In the genomic region with DNA sequence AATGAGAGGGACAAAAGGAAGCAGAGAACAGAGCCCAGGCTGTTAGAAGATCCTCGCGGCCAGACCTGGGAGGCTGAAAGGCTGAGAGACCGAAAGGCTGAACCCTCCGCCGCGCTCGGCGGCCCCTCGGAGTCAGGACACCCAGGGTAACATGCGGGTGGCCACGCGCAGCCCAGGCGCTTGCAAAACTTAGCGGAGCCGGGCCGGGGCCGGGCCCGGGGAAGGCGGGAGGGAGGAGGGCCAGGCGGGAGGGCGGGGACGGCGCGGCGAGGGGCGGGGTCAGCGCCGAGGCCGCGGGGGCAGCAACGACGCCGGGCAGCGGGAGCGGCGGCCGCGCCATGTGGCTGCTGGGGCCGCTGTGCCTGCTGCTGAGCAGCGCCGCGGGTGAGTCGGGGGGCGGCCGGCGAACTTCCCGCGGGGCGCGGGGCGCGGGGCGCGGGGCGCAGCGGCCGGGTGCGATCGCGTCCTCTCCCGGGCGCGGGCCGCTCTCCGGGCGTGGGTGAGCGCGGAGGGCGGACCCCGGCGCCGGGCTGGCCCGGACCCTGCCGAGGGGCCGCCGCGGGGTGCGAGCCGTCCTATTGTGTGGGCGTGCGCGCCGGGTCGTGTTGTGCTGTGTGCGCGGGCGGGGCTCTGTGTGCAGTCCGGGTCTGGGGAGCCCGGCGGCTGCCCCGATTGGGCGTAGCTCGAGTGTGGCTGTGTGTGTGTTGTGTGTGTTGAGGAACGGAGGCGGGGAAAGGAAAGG, we compare ENCODE assay signal across 8 cellular contexts. TPM values are rescaled to one million over a fixed set of nuclear protein-coding genes. Genes with fewer than 3 reads are reported as not detected.
DNase-seq lines count a peak whose midpoint lies in the region; ATAC-seq and TF ChIP-seq lines count a peak whose summit lies in the region.

A gene with protein sequence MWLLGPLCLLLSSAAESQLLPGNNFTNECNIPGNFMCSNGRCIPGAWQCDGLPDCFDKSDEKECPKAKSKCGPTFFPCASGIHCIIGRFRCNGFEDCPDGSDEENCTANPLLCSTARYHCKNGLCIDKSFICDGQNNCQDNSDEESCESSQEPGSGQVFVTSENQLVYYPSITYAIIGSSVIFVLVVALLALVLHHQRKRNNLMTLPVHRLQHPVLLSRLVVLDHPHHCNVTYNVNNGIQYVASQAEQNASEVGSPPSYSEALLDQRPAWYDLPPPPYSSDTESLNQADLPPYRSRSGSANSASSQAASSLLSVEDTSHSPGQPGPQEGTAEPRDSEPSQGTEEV (plus strand): TSS at position 302 of the 742 bp plus-strand sequence. CDS start 37 bp downstream, at position 339.

- H3K36me3 Mint-ChIP-seq in brain: peaks cover 14% of the 10 kb centered on the region

- TF ChIP-seq CTCF in Loucy (conservative IDR thresholded peaks at IDR 0.05; ENCODE audit: low read length) (no peak), brain (conservative IDR thresholded peaks at IDR 0.05) (no peak)

- H3K27ac ChIP-seq in iPS DF 6.9 (ENCODE audit: low read length): no peak within 1 kb of the TSS

- H3K4me1 ChIP-seq in Loucy (ENCODE audit: insufficient read depth, low read length, poor library complexity, severe bottlenecking) (peaks cover 6% of the 10 kb centered on the region), iPS DF 6.9 (ENCODE audit: control insufficient read depth, insufficient read depth, low read length) (peaks cover 6% of the 10 kb centered on the region; the same call in 1 of the 2 replicates)

- H3K4me3 Mint-ChIP-seq in brain: peak within 1 kb of the TSS; percentile 93 to 98 (median 96)

- H3K9me3 Mint-ChIP-seq in brain: peaks cover 0 to 12% (median 0%) of the 10 kb centered on the region in 5 experiments

- H3K4me1 Mint-ChIP-seq in brain: peaks cover 64% of the 10 kb centered on the region

- peak within 1 kb of the TSS; percentile 75 for H3K4me3 ChIP-seq in Loucy (ENCODE audit: low read length, poor library complexity, severe bottlenecking)
- peak within 1 kb of the TSS; percentile 63; the same call in 1 of the 2 replicates for H3K4me3 ChIP-seq in iPS DF 6.9 (ENCODE audit: low read length)

- H3K4me2 ChIP-seq in Loucy (ENCODE audit: low read depth, low read length, poor library complexity, severe bottlenecking): peak within 1 kb of the TSS; percentile 73

- H3K79me2 ChIP-seq in Loucy (ENCODE audit: insufficient read depth, low read length): peaks cover 4% of the 10 kb centered on the region; the same call in 1 of the 2 replicates

- WGBS in iPS DF 6.9 (ENCODE audit: insufficient coverage, insufficient read length): no CpG with 5 or more reads among the region's 95 CpGs

- H3K36me3 ChIP-seq in Loucy (ENCODE audit: insufficient read depth, low read length): no peaks in the 10 kb centered on the region
- no peaks in the 10 kb centered on the region for H3K36me3 ChIP-seq in iPS DF 6.9 (ENCODE audit: control insufficient read depth, insufficient read depth, low read length)

- H3K27me3 ChIP-seq in Loucy (ENCODE audit: insufficient read depth, low read length, poor library complexity, severe bottlenecking) (no peaks in the 10 kb centered on the region), iPS DF 6.9 (ENCODE audit: control insufficient read depth, insufficient read depth, low read length) (no peaks in the 10 kb centered on the region)

- DNase-seq in DMS53 (lab: John Stamatoyannopoulos, UW) (peak; percentile 76), SW480 (ENCODE audit: low spot score) (peak; percentile 83), iPS DF 6.9 (ENCODE audit: low read depth, low spot score) (no peak), renal cortical epithelial cell (ENCODE audit: low read depth) (peak; percentile 49), cortex of kidney (lab: John Stamatoyannopoulos, UW) (no peak)

- peak; percentile 67 for ATAC-seq in GM21786 (IDR thresholded peaks at IDR 0.05; ENCODE audit: unreplicated experiment)

- H2AFZ ChIP-seq in Loucy (ENCODE audit: low read length): peak within 1 kb of the TSS; percentile 79

- peak within 1 kb of the TSS; percentile 93 to 99 (median 96) for H3K27ac Mint-ChIP-seq in brain

- no peaks in the 10 kb centered on the region for H3K9me2 ChIP-seq in Loucy (replicated peaks; ENCODE audit: low read depth, low read length)

- H4K20me1 ChIP-seq in Loucy (ENCODE audit: insufficient read depth, low read length, poor library complexity, severe bottlenecking): no peaks in the 10 kb centered on the region

- peak within 1 kb of the TSS; percentile 63 for H3K9ac ChIP-seq in Loucy (ENCODE audit: low read depth, low read length, poor library complexity, severe bottlenecking)

- H3K9me3 ChIP-seq in Loucy (ENCODE audit: insufficient read depth, low read depth, low read length) (no peaks in the 10 kb centered on the region), iPS DF 6.9 (ENCODE audit: control insufficient read depth, insufficient read depth, low read length) (no peaks in the 10 kb centered on the region)

- no peaks in the 10 kb centered on the region for H3F3A ChIP-seq in Loucy (ENCODE audit: low read depth)

- H3K27me3 Mint-ChIP-seq in brain: peaks cover 9% of the 10 kb centered on the region

RNA-seq across cellular contexts. Expression of the gene that starts here (rescaled TPM):
- 28.5 TPM for polyA plus RNA-seq in brain (ENCODE audit: insufficient read depth, low read depth, low replicate concordance)
- total RNA-seq in renal cortical epithelial cell: 3.3 and 3.9 TPM in 2 replicates

Comparison
In these comparisons a context has a peak if more than half of its experiments do, and no peak if none do; other contexts are left out.
1. DNase-seq: peak in DMS53 (single experiment), SW480 (single experiment) and renal cortical epithelial cell (single experiment); none in iPS DF 6.9 (single experiment) and cortex of kidney (single experiment).